In the genomic region with DNA sequence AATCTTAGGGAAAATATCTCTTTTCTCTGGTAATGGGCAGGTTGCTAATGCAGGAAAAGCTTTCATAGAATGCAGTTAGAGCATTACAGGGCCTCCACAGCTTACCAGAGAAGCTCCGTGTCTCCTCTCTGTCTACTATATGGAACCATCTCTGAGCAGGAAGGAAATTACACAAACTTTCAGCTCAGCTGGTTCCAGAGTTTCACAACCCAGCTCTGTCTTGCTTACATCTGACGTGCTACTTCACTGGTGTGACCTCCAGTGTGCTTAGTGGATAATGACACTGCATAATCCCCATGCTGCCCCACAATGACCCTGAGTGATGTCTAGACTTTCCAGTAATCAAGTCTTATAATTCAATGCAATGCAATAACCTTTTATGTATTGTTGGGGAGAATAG, we compare ENCODE assay signal across 1 cellular context.
A peak's percentile ranks its signal among the peaks of the same experiment; 100 is the strongest.
TF ChIP-seq lines count a peak whose summit lies in the region.

No MANE protein-coding gene starts in this region.

TF ChIP-seq in HepG2, 621 proteins besides CTCF, POLR2A, EP300 and RAD21 (continued from another document and continues in another):
- TF ChIP-seq, protein P1, sequence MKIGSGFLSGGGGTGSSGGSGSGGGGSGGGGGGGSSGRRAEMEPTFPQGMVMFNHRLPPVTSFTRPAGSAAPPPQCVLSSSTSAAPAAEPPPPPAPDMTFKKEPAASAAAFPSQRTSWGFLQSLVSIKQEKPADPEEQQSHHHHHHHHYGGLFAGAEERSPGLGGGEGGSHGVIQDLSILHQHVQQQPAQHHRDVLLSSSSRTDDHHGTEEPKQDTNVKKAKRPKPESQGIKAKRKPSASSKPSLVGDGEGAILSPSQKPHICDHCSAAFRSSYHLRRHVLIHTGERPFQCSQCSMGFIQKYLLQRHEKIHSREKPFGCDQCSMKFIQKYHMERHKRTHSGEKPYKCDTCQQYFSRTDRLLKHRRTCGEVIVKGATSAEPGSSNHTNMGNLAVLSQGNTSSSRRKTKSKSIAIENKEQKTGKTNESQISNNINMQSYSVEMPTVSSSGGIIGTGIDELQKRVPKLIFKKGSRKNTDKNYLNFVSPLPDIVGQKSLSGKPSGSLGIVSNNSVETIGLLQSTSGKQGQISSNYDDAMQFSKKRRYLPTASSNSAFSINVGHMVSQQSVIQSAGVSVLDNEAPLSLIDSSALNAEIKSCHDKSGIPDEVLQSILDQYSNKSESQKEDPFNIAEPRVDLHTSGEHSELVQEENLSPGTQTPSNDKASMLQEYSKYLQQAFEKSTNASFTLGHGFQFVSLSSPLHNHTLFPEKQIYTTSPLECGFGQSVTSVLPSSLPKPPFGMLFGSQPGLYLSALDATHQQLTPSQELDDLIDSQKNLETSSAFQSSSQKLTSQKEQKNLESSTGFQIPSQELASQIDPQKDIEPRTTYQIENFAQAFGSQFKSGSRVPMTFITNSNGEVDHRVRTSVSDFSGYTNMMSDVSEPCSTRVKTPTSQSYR (CRISPR knock-in tag; IDR thresholded peaks at IDR 0.05; ENCODE audit: borderline replicate concordance) = no peak
- TF ChIP-seq ZNF777 (CRISPR knock-in tag; IDR thresholded peaks at IDR 0.05) = no peak
- TF ChIP-seq, protein P2, sequence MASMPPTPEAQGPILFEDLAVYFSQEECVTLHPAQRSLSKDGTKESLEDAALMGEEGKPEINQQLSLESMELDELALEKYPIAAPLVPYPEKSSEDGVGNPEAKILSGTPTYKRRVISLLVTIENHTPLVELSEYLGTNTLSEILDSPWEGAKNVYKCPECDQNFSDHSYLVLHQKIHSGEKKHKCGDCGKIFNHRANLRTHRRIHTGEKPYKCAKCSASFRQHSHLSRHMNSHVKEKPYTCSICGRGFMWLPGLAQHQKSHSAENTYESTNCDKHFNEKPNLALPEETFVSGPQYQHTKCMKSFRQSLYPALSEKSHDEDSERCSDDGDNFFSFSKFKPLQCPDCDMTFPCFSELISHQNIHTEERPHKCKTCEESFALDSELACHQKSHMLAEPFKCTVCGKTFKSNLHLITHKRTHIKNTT (CRISPR knock-in tag; IDR thresholded peaks at IDR 0.05) = no peak
- no peak for TF ChIP-seq ZNF513 (CRISPR knock-in tag; conservative IDR thresholded peaks at IDR 0.05)
- TF ChIP-seq ZNF512B (CRISPR knock-in tag; IDR thresholded peaks at IDR 0.05; ENCODE audit: borderline replicate concordance) = no peak
- no peak for TF ChIP-seq ZNF121 (CRISPR knock-in tag; IDR thresholded peaks at IDR 0.05)
- no peak for TF ChIP-seq CBX1 (IDR thresholded peaks at IDR 0.05; ENCODE audit: low read depth)
- no peak for TF ChIP-seq SUZ12 (IDR thresholded peaks at IDR 0.05; ENCODE audit: low read depth, low read length)
- no peak for TF ChIP-seq ZNF563 (CRISPR knock-in tag; IDR thresholded peaks at IDR 0.05)
- TF ChIP-seq ZMYM4 (CRISPR knock-in tag; IDR thresholded peaks at IDR 0.05) = peak; percentile 61
- no peak for TF ChIP-seq HOXA5 (CRISPR knock-in tag; IDR thresholded peaks at IDR 0.05)
- TF ChIP-seq ARID2 (CRISPR knock-in tag; IDR thresholded peaks at IDR 0.05; ENCODE audit: borderline replicate concordance) = no peak
- no peak for TF ChIP-seq NCOA1 (CRISPR knock-in tag; IDR thresholded peaks at IDR 0.05)
- TF ChIP-seq, protein P3, sequence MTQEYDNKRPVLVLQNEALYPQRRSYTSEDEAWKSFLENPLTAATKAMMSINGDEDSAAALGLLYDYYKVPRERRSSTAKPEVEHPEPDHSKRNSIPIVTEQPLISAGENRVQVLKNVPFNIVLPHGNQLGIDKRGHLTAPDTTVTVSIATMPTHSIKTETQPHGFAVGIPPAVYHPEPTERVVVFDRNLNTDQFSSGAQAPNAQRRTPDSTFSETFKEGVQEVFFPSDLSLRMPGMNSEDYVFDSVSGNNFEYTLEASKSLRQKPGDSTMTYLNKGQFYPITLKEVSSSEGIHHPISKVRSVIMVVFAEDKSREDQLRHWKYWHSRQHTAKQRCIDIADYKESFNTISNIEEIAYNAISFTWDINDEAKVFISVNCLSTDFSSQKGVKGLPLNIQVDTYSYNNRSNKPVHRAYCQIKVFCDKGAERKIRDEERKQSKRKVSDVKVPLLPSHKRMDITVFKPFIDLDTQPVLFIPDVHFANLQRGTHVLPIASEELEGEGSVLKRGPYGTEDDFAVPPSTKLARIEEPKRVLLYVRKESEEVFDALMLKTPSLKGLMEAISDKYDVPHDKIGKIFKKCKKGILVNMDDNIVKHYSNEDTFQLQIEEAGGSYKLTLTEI (CRISPR knock-in tag; conservative IDR thresholded peaks at IDR 0.05) = no peak
- no peak for TF ChIP-seq CSRNP1 (CRISPR knock-in tag; IDR thresholded peaks at IDR 0.05)
- peak; percentile 73; the same call in 1 of the 2 replicates for TF ChIP-seq CREM (IDR thresholded peaks at IDR 0.05)
- TF ChIP-seq CREM (CRISPR knock-in tag; IDR thresholded peaks at IDR 0.05) = no peak
- no peak for TF ChIP-seq NR1H2 (CRISPR knock-in tag; IDR thresholded peaks at IDR 0.05; ENCODE audit: borderline replicate concordance, low read depth)
- no peak for TF ChIP-seq ZZZ3 (CRISPR knock-in tag; IDR thresholded peaks at IDR 0.05; ENCODE audit: borderline replicate concordance)
- no peak for TF ChIP-seq TBP (CRISPR knock-in tag; IDR thresholded peaks at IDR 0.05)
- TF ChIP-seq TGIF2 (CRISPR knock-in tag; IDR thresholded peaks at IDR 0.05) = peak; percentile 45; the same call in 1 of the 2 replicates
- no peak for TF ChIP-seq ZNF567 (CRISPR knock-in tag; IDR thresholded peaks at IDR 0.05; ENCODE audit: borderline replicate concordance)
- no peak for TF ChIP-seq ZMYM2 (CRISPR knock-in tag; IDR thresholded peaks at IDR 0.05)
- no peak; the same call in 1 of the 2 replicates for TF ChIP-seq HOXA3 (CRISPR knock-in tag; IDR thresholded peaks at IDR 0.05)
- TF ChIP-seq ZNF337 (CRISPR knock-in tag; IDR thresholded peaks at IDR 0.05; ENCODE audit: borderline replicate concordance, low read depth) = no peak
- TF ChIP-seq SNAPC4 (CRISPR knock-in tag; IDR thresholded peaks at IDR 0.05) = no peak
- no peak for TF ChIP-seq FOXA1 (IDR thresholded peaks at IDR 0.05)
- peak; percentile 61 for TF ChIP-seq FOXA1 (CRISPR knock-in tag; IDR thresholded peaks at IDR 0.05)
- TF ChIP-seq IRX3 (CRISPR knock-in tag; IDR thresholded peaks at IDR 0.05; ENCODE audit: borderline replicate concordance, low read depth) = no peak
- TF ChIP-seq NCOA2 (CRISPR knock-in tag; IDR thresholded peaks at IDR 0.05) = 0 out of 2 replicates have a peak, but pooled peaks have one; percentile 28
- TF ChIP-seq ZNF556 (CRISPR knock-in tag; IDR thresholded peaks at IDR 0.05; ENCODE audit: borderline replicate concordance) = no peak
- no peak for TF ChIP-seq HNRNPL (IDR thresholded peaks at IDR 0.05; ENCODE audit: low read depth, low read length)
- TF ChIP-seq, protein P4, sequence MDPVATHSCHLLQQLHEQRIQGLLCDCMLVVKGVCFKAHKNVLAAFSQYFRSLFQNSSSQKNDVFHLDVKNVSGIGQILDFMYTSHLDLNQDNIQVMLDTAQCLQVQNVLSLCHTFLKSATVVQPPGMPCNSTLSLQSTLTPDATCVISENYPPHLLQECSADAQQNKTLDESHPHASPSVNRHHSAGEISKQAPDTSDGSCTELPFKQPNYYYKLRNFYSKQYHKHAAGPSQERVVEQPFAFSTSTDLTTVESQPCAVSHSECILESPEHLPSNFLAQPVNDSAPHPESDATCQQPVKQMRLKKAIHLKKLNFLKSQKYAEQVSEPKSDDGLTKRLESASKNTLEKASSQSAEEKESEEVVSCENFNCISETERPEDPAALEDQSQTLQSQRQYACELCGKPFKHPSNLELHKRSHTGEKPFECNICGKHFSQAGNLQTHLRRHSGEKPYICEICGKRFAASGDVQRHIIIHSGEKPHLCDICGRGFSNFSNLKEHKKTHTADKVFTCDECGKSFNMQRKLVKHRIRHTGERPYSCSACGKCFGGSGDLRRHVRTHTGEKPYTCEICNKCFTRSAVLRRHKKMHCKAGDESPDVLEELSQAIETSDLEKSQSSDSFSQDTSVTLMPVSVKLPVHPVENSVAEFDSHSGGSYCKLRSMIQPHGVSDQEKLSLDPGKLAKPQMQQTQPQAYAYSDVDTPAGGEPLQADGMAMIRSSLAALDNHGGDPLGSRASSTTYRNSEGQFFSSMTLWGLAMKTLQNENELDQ (CRISPR knock-in tag; IDR thresholded peaks at IDR 0.05; ENCODE audit: borderline replicate concordance) = no peak
- TF ChIP-seq MIXL1 (CRISPR knock-in tag; IDR thresholded peaks at IDR 0.05) = peak; percentile 44; the same call in 1 of the 2 replicates
- TF ChIP-seq KAT8 (CRISPR knock-in tag; IDR thresholded peaks at IDR 0.05) = peak; percentile 35; the same call in 1 of the 2 replicates
- TF ChIP-seq ZNF607 (CRISPR knock-in tag; IDR thresholded peaks at IDR 0.05; ENCODE audit: borderline replicate concordance) = no peak
- TF ChIP-seq, protein P5, sequence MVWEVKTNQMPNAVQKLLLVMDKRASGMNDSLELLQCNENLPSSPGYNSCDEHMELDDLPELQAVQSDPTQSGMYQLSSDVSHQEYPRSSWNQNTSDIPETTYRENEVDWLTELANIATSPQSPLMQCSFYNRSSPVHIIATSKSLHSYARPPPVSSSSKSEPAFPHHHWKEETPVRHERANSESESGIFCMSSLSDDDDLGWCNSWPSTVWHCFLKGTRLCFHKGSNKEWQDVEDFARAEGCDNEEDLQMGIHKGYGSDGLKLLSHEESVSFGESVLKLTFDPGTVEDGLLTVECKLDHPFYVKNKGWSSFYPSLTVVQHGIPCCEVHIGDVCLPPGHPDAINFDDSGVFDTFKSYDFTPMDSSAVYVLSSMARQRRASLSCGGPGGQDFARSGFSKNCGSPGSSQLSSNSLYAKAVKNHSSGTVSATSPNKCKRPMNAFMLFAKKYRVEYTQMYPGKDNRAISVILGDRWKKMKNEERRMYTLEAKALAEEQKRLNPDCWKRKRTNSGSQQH (CRISPR knock-in tag; IDR thresholded peaks at IDR 0.05; ENCODE audit: low read depth) = no peak
